25 cellular contexts compared by ENCODE assay signal in genomic region chr6:95469511-95469910, GRCh38.
"Had no signal": no experiment of that assay in that cellular context is flagged by ENCODE, and none has a peak within 500 bp of the region (broad histone marks: within the 10 kb centered on the region; RNA-seq: fewer than 3 reads in every experiment).

No MANE protein-coding gene starts in this region.

- H3K9me3 ChIP-seq: MG63, Peyer's patch, SK-N-SH had no signal

- H3K4me3 Mint-ChIP-seq: IgD-negative memory B cell; T-cell; T-helper 1 cell treated with Interleukin-12 subunit alpha and Interleukin-12 subunit beta and Interleukin-4 antibody, amounts not matched to agents 30 μg/mL and 1 μg/mL, for 36 hours had no signal

- H3K27ac Mint-ChIP-seq: IgD-negative memory B cell; T-cell; T-helper 1 cell treated with Interleukin-12 subunit alpha and Interleukin-12 subunit beta and Interleukin-4 antibody, amounts not matched to agents 30 μg/mL and 1 μg/mL, for 36 hours had no signal

- H3K4me1 Mint-ChIP-seq: IgD-negative memory B cell, T-cell had no signal

- H3K4me3 ChIP-seq: MG63, Peyer's patch had no signal

- ATAC-seq: PC-3, T-cell had no signal

- DNase-seq: Karpas-422; KBM-7; MG63; NCI-H1092 treated with DMSO at 0.1 percent for 48 hours; NCI-H1436; NCI-H187; NCI-H2029; NCI-H2081 treated with DMSO at 0.1 percent for 48 hours; NCI-H2171; NCI-H226; NCI-H446; NCI-H510A; NCI-H524 treated with DMSO at 0.1 percent for 48 hours; NCI-H69; NCI-H774; NK-92 treated with Interleukin-12 subunit alpha and Interleukin-12 subunit beta, amount 100 ng/mL, for 24 hours; PC-3; Peyer's patch; Right ventricle myocardium superior; RPMI8226; SK-N-SH; SW 1271; T-cell had no signal

- H3K27ac ChIP-seq: Peyer's patch had no signal

- H3K36me3 Mint-ChIP-seq: IgD-negative memory B cell, T-cell had no signal

- H3K27me3 Mint-ChIP-seq: IgD-negative memory B cell had no signal

- H3K4me2 ChIP-seq: SK-N-SH had no signal

- H3K27me3 ChIP-seq: MG63, Peyer's patch had no signal

- H3K9ac ChIP-seq: SK-N-SH had no signal

- H3K4me1 ChIP-seq: Peyer's patch had no signal

- H3K9me2 ChIP-seq: SK-N-SH had no signal

- H3K9me3 Mint-ChIP-seq: T-cell; T-helper 1 cell treated with Interleukin-12 subunit alpha and Interleukin-12 subunit beta and Interleukin-4 antibody, amounts not matched to agents 30 μg/mL and 1 μg/mL, for 36 hours had no signal

- H3K36me3 ChIP-seq: MG63, Peyer's patch had no signal
